Comparison of ENCODE assay signal across 19 cellular contexts in genomic region chr17:67055041-67055443, GRCh38. TPM values are rescaled to one million over a fixed set of nuclear protein-coding genes. Genes with fewer than 3 reads are reported as not detected.
"Had no signal": no experiment of that assay in that cellular context is flagged by ENCODE, and none has a peak within 500 bp of the region (broad histone marks: within the 10 kb centered on the region; RNA-seq: fewer than 3 reads in every experiment).

No MANE protein-coding gene starts in this region.

- H3K27ac Mint-ChIP-seq: activated naive CD8-positive, alpha-beta T cell treated with anti-CD3 and anti-CD28 coated beads, Interleukin-2, amount 50 U/mL, for 24 hours; stimulated activated naive B cell treated with anti-CD40 and anti-IgM and Interleukin-4, amounts not matched to agents 10 μg/mL and 1 μg/mL and 100 μg/mL, for 72 hours; T-helper 2 cell treated with Interferon-gamma antibody and Interleukin-4, amounts not matched to agents 5 μg/mL and 100 μg/mL, for 36 hours had no signal

- DNase-seq: activated CD4-positive, alpha-beta T cell treated with anti-CD3 and anti-CD28 coated beads, Interleukin-2, amount 50 U/mL, for 1 hour; activated naive CD8-positive, alpha-beta T cell treated with anti-CD3 and anti-CD28 coated beads, Interleukin-2, amount 50 U/mL, for 24 hours; aorta; hippocampal formation; lower lobe of right lung; naive B cell; stimulated activated CD4-positive, alpha-beta T cell treated with anti-CD3 and anti-CD28 coated beads, Interleukin-15, amount 100 ng/mL, for 24 hours; stimulated activated CD4-positive, alpha-beta T cell treated with anti-CD3 and anti-CD28 coated beads, Interleukin-4, amount 100 ng/mL, for 1 hour; stimulated activated naive B cell treated with anti-CD40 and anti-IgM and Interleukin-4, amounts not matched to agents 10 μg/mL and 1 μg/mL and 100 μg/mL, for 72 hours; tibial artery had no signal

- H3K9ac ChIP-seq: parathyroid adenoma had no signal

- H3K9me3 Mint-ChIP-seq: activated naive CD8-positive, alpha-beta T cell treated with anti-CD3 and anti-CD28 coated beads, Interleukin-2, amount 50 U/mL, for 24 hours; T-helper 2 cell treated with Interferon-gamma antibody and Interleukin-4, amounts not matched to agents 5 μg/mL and 100 μg/mL, for 36 hours had no signal

- H3K4me3 Mint-ChIP-seq: activated naive CD8-positive, alpha-beta T cell treated with anti-CD3 and anti-CD28 coated beads, Interleukin-2, amount 50 U/mL, for 24 hours; stimulated activated naive B cell treated with anti-CD40 and anti-IgM and Interleukin-4, amounts not matched to agents 10 μg/mL and 1 μg/mL and 100 μg/mL, for 72 hours; T-helper 2 cell treated with Interferon-gamma antibody and Interleukin-4, amounts not matched to agents 5 μg/mL and 100 μg/mL, for 36 hours had no signal

- ATAC-seq: activated naive CD8-positive, alpha-beta T cell treated with anti-CD3 and anti-CD28 coated beads, Interleukin-2, amount 50 U/mL, for 24 hours; lower lobe of right lung; stimulated activated naive B cell treated with anti-CD40 and anti-IgM and Interleukin-4, amounts not matched to agents 10 μg/mL and 1 μg/mL and 100 μg/mL, for 72 hours had no signal

- H3K4me3 ChIP-seq: lower lobe of right lung, tibial artery had no signal

- H3K4me1 Mint-ChIP-seq: activated naive CD8-positive, alpha-beta T cell treated with anti-CD3 and anti-CD28 coated beads, Interleukin-2, amount 50 U/mL, for 24 hours had no signal

- H3K9me3 ChIP-seq: lower lobe of right lung, tibial artery had no signal

- H3K27me3 ChIP-seq: tibial artery had no signal

- H3K27ac ChIP-seq: lower lobe of right lung, parathyroid adenoma, tibial artery had no signal

- H3K36me3 ChIP-seq: lower lobe of right lung, tibial artery had no signal

- H3K27me3 Mint-ChIP-seq: activated naive CD8-positive, alpha-beta T cell treated with anti-CD3 and anti-CD28 coated beads, Interleukin-2, amount 50 U/mL, for 24 hours; naive B cell; stimulated activated naive B cell treated with anti-CD40 and anti-IgM and Interleukin-4, amounts not matched to agents 10 μg/mL and 1 μg/mL and 100 μg/mL, for 72 hours had no signal

- H3K4me1 ChIP-seq: lower lobe of right lung, tibial artery had no signal

RNA-seq across cellular contexts. Expression of gene CACNG1, which starts 10.7 kb away (rescaled TPM):
- total RNA-seq: aorta, chondrocyte, dermis microvascular lymphatic vessel endothelial cell, glomerular endothelial cell, lower lobe of right lung, renal cortical epithelial cell, SK-MEL-5, subcutaneous adipose tissue had no signal
- polyA plus RNA-seq: esophagus had no signal
